ENCODE assay signal across 17 cellular contexts in the genomic region with DNA sequence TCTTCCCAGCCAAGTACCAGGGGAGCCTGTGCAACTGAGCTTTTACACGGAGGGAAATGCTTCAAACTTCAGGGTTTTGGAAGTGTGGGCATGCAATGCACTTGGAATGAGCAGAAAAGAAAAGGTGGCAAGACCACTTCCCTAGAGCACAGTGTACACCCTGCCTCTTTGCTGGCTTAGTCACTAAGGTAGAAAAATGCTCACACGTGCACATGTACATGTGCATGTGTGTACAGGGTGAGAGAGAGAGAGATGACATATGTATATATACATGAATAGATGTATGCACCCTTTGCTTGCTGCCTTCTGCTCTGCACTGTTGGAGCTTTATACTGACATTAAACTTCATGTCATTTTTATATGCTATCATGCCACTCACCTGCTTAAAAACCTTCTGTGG. TPM values are rescaled to one million over a fixed set of nuclear protein-coding genes. Genes with fewer than 3 reads are reported as not detected.
DNase-seq lines count a peak whose midpoint lies in the region; ATAC-seq, FAIRE-seq and TF ChIP-seq lines count a peak whose summit lies in the region.
"Had no signal": no experiment of that assay in that cellular context is flagged by ENCODE, and none has a peak within 500 bp of the region (broad histone marks: within the 10 kb centered on the region; RNA-seq: fewer than 3 reads in every experiment).

No MANE protein-coding gene starts in this region.

- no peak overlapping the region for H3K4me2 ChIP-seq in HepG2 (ENCODE audit: low read depth, low read length)

- H3K4me3 Mint-ChIP-seq in central memory CD8-positive, alpha-beta T cell = peak overlapping the region; percentile 77
- peak overlapping the region in 8 of 10 donors; percentile 48 to 87 (median 78) for H3K4me3 Mint-ChIP-seq in naive thymus-derived CD8-positive, alpha-beta T cell
- H3K4me3 Mint-ChIP-seq: B cell had no signal

- H3K27me3 ChIP-seq in HepG2 (ENCODE audit: control insufficient read depth in 1 of 2, insufficient read depth in 2 of 2, low read length in 2 of 2) (no peaks in the 10 kb centered on the region), right lobe of liver (no peaks in the 10 kb centered on the region), right atrium auricular region (no peaks in the 10 kb centered on the region)

- no peak overlapping the region for H3K27ac ChIP-seq in HepG2 (ENCODE audit: extremely low read length, insufficient read depth, low read length)
- no peak overlapping the region for H3K27ac ChIP-seq in right lobe of liver
- no peak overlapping the region for H3K27ac ChIP-seq in right atrium auricular region

- H2AFZ ChIP-seq in HepG2 (ENCODE audit: low read length) = no peak overlapping the region

- peaks cover 18% of the 10 kb centered on the region for H3K36me3 Mint-ChIP-seq in central memory CD8-positive, alpha-beta T cell (ENCODE audit: insufficient read depth)
- no peaks in the 10 kb centered on the region for H3K36me3 Mint-ChIP-seq in naive thymus-derived CD8-positive, alpha-beta T cell

- H3K4me3 ChIP-seq in HepG2 (replicated peaks in 1 of 3; ENCODE audit: insufficient read depth in 1 of 3, low read depth in 2 of 3, low read length in 3 of 3) (no peak overlapping the region), right lobe of liver (no peak overlapping the region), right atrium auricular region (no peak overlapping the region)

- no peaks in the 10 kb centered on the region for H3K79me2 ChIP-seq in HepG2 (ENCODE audit: insufficient read depth, low read length)

- H3K27ac Mint-ChIP-seq in central memory CD8-positive, alpha-beta T cell (ENCODE audit: low read depth) = peak overlapping the region; percentile 97
- peak overlapping the region; percentile 91 to 100 (median 100) for H3K27ac Mint-ChIP-seq in naive thymus-derived CD8-positive, alpha-beta T cell
- H3K27ac Mint-ChIP-seq: B cell had no signal

- TF ChIP-seq CTCF in HepG2 (CRISPR knock-in tag; IDR thresholded peaks at IDR 0.05) (no peak), right lobe of liver (IDR thresholded peaks at IDR 0.05) (no peak), right atrium auricular region (IDR thresholded peaks at IDR 0.05) (no peak)

- POLR2A ChIA-PET in HepG2 (lab: Yijun Ruan, JAX) = no interaction called here
- POLR2A ChIA-PET in naive thymus-derived CD8-positive, alpha-beta T cell (lab: Charles Lee) = interaction anchor here (0.5 to 8.1 kb wide), 8 partner anchors 11 to 878 kb away, joined by 3 to 181 read pairs (median 10); partner anchors contain the start of gene KLF3

- no peaks in the 10 kb centered on the region for H3K36me3 ChIP-seq in HepG2 (replicated peaks in 1 of 2; ENCODE audit: control insufficient read depth in 1 of 2, insufficient read depth in 2 of 2, low read length in 2 of 2)
- no peaks in the 10 kb centered on the region for H3K36me3 ChIP-seq in right lobe of liver
- H3K36me3 ChIP-seq in right atrium auricular region = no peaks in the 10 kb centered on the region

- H3K4me1 ChIP-seq in HepG2 (ENCODE audit: insufficient read depth, low read length) = peaks cover 23% of the 10 kb centered on the region
- no peaks in the 10 kb centered on the region for H3K4me1 ChIP-seq in right lobe of liver
- no peaks in the 10 kb centered on the region for H3K4me1 ChIP-seq in right atrium auricular region

- intact Hi-C loops in HepG2 (cut with micrococcal nuclease; ENCODE audit: unreplicated experiment) (no loop called here), right lobe of liver (cut with DNase I) (no loop called here)

- CTCF ChIA-PET in HepG2 (lab: Yijun Ruan, JAX; ENCODE audit: low intra/inter-chr PET ratio, low total read pairs) = no interaction called here

- no peaks in the 10 kb centered on the region for H3K9me3 Mint-ChIP-seq in central memory CD8-positive, alpha-beta T cell
- peaks cover 0 to 3% (median 0%) of the 10 kb centered on the region in 9 donors for H3K9me3 Mint-ChIP-seq in naive thymus-derived CD8-positive, alpha-beta T cell

- ATAC-seq in HepG2 = peak; percentile 49
- ATAC-seq in right lobe of liver = no peak
- no peak for ATAC-seq in central memory CD8-positive, alpha-beta T cell (replicated peaks; ENCODE audit: extremely low read depth, poor library complexity, severe bottlenecking)
- ATAC-seq in naive thymus-derived CD8-positive, alpha-beta T cell = no peak
- ATAC-seq in GM21619 (IDR thresholded peaks at IDR 0.05; ENCODE audit: unreplicated experiment) = no peak
- ATAC-seq in GM21360 (IDR thresholded peaks at IDR 0.05; ENCODE audit: unreplicated experiment) = no peak
- ATAC-seq: Panc1, Right ventricle myocardium inferior had no signal

- no peaks in the 10 kb centered on the region for H3K9me3 ChIP-seq in HepG2 (ENCODE audit: low read length)
- H3K9me3 ChIP-seq in right lobe of liver = no peaks in the 10 kb centered on the region
- no peaks in the 10 kb centered on the region for H3K9me3 ChIP-seq in right atrium auricular region

- TF ChIP-seq POLR2A in HepG2 (IDR thresholded peaks at IDR 0.05; ENCODE audit: insufficient read depth in 1 of 2, low read depth in 2 of 2, low read length in 2 of 2) (no peak), right lobe of liver (IDR thresholded peaks at IDR 0.05) (no peak)

- 27% methylated on average over 2 of the region's 2 CpGs for WGBS in HepG2 (ENCODE audit: low lambda C conversion rate)
- 93% methylated on average over 2 of the region's 2 CpGs for WGBS in right lobe of liver (ENCODE audit: insufficient coverage, low coverage, low lambda C conversion rate, missing lambda C conversion rate)

- H3K4me1 Mint-ChIP-seq in central memory CD8-positive, alpha-beta T cell = peaks cover 64% of the 10 kb centered on the region
- H3K4me1 Mint-ChIP-seq in naive thymus-derived CD8-positive, alpha-beta T cell = peaks cover 41 to 81% (median 76%) of the 10 kb centered on the region in 4 donors

- H3K27me3 Mint-ChIP-seq in central memory CD8-positive, alpha-beta T cell = no peaks in the 10 kb centered on the region
- no peaks in the 10 kb centered on the region for H3K27me3 Mint-ChIP-seq in naive thymus-derived CD8-positive, alpha-beta T cell
- H3K27me3 Mint-ChIP-seq: B cell had no signal

- no peak for TF ChIP-seq EP300 in HepG2 (IDR thresholded peaks at IDR 0.05; ENCODE audit: low read depth in 2 of 2, low read length in 2 of 2)
- no peak for TF ChIP-seq EP300 in HepG2 (CRISPR knock-in tag; IDR thresholded peaks at IDR 0.05; ENCODE audit: borderline replicate concordance)

- no peak for TF ChIP-seq RAD21 in HepG2 (CRISPR knock-in tag; IDR thresholded peaks at IDR 0.05)

- no peak for FAIRE-seq in HepG2 (lab: Jason Lieb, UNC)

- in situ Hi-C loops in HepG2 (cut with HindIII; ENCODE audit: extremely low pct_ligation_motif_present, low pct_unique_long_range_greater_than_20kb) = no loop called here

- H4K20me1 ChIP-seq in HepG2 (ENCODE audit: insufficient read depth, low read length) = no peaks in the 10 kb centered on the region

- no peak for DNase-seq in HepG2 (ENCODE audit: low spot score)
- no peak for DNase-seq in right lobe of liver
- DNase-seq in central memory CD8-positive, alpha-beta T cell (ENCODE audit: low spot score in 2 of 2) = no peak
- no peak for DNase-seq in naive thymus-derived CD8-positive, alpha-beta T cell
- DNase-seq in right atrium auricular region (ENCODE audit: low spot score) = no peak
- no peak for DNase-seq in D341Med (ENCODE audit: low spot score)
- DNase-seq: ACHN, H7, Karpas-422, NCI-H187 treated with DMSO at 0.1 percent for 48 hours, NCI-H2171, NCI-H774 had no signal

- no TSS peak for BruUV-seq in HepG2 (replicated peaks; lab: Mats Ljungman, UMichigan)

- H3K9ac ChIP-seq in HepG2 (ENCODE audit: insufficient read depth, low read depth, low read length) = no peak overlapping the region

TF ChIP-seq in HepG2, 621 proteins besides CTCF, POLR2A, EP300 and RAD21 (continues in another document):
- 0 out of 2 replicates have a peak, but pooled peaks have one; percentile 29 for TF ChIP-seq MNT (IDR thresholded peaks at IDR 0.05)

RNA-seq across cellular contexts. Expression of gene KLF3, which starts 7.9 kb away (rescaled TPM):
- total RNA-seq in HepG2 (2016; rRNA removed; fragmentation: Illumina TruSeq; extraction: Trizol) (29.1 and 45.2 TPM in 2 replicates), right lobe of liver (10 to 100 TPM; 21.3 to 37.6 (median 26.8) TPM), right atrium auricular region (10 to 100 TPM; 22.6 to 28.8 TPM)
- 5.0 and 6.9 TPM in 2 replicates for total RNA-seq in HepG2 (2016; cell fraction: cytosol; rRNA removed; fragmentation: Illumina TruSeq; extraction: Trizol; ENCODE audit: low read depth)
- 29.1 and 39.1 TPM in 2 replicates for total RNA-seq in HepG2 (2016; cell fraction: insoluble cytoplasmic fraction; rRNA removed; fragmentation: Illumina TruSeq; extraction: Trizol)
- 27.0 and 29.9 TPM in 2 replicates for total RNA-seq in HepG2 (2016; cell fraction: membrane; rRNA removed; fragmentation: Illumina TruSeq; extraction: Trizol)
- 38.1 and 42.0 TPM in 2 replicates for total RNA-seq in HepG2 (2016; cell fraction: nucleus; rRNA removed; fragmentation: Illumina TruSeq; extraction: Trizol)
- polyA plus RNA-seq in HepG2 (2011; rRNA removed) = 32.2 and 37.8 TPM in 2 replicates
- 23.4 and 26.9 TPM in 2 replicates for polyA plus RNA-seq in HepG2 (2011; cell fraction: cytosol; rRNA removed)
- 34.9 and 36.5 TPM in 2 replicates for polyA plus RNA-seq in HepG2 (2011; cell fraction: nucleus; rRNA removed)
- 35.9 and 36.8 TPM in 2 replicates for polyA plus RNA-seq in HepG2 (2012)
- polyA plus RNA-seq in HepG2 (2016; cell fraction: cytosol; fragmentation: Illumina TruSeq; extraction: Trizol; ENCODE audit: low read depth) = 12.2 and 13.0 TPM in 2 replicates
- 46.7 and 48.9 TPM in 2 replicates for polyA plus RNA-seq in HepG2 (2016; cell fraction: insoluble cytoplasmic fraction; fragmentation: Illumina TruSeq; extraction: Trizol; ENCODE audit: low read depth)
- polyA plus RNA-seq in HepG2 (2016; cell fraction: membrane; fragmentation: Illumina TruSeq; extraction: Trizol; ENCODE audit: low read depth) = 28.6 and 30.0 TPM in 2 replicates
- polyA plus RNA-seq in HepG2 (2016; cell fraction: nucleus; fragmentation: Illumina TruSeq; extraction: Trizol; ENCODE audit: insufficient read depth, low read depth) = 40.1 and 41.8 TPM in 2 replicates
- 23.8 and 59.2 TPM in 2 replicates for polyA minus RNA-seq in HepG2 (2011; rRNA and poly(A)+ RNA removed; ENCODE audit: low replicate concordance)
- polyA minus RNA-seq in HepG2 (2011; cell fraction: cytosol; rRNA and poly(A)+ RNA removed) = 32.1 and 36.4 TPM in 2 replicates
- polyA minus RNA-seq in HepG2 (2011; cell fraction: nucleus; rRNA and poly(A)+ RNA removed) = 148 and 153 TPM in 2 replicates
- 100 to 1,000 TPM; 124 to 125 TPM for total RNA-seq in naive thymus-derived CD8-positive, alpha-beta T cell
- polyA plus RNA-seq in naive thymus-derived CD8-positive, alpha-beta T cell = 10 to 100 TPM; 46.2 to 56.6 (median 50.8) TPM
